ENCODE assay signal across 19 cellular contexts in the genomic region with DNA sequence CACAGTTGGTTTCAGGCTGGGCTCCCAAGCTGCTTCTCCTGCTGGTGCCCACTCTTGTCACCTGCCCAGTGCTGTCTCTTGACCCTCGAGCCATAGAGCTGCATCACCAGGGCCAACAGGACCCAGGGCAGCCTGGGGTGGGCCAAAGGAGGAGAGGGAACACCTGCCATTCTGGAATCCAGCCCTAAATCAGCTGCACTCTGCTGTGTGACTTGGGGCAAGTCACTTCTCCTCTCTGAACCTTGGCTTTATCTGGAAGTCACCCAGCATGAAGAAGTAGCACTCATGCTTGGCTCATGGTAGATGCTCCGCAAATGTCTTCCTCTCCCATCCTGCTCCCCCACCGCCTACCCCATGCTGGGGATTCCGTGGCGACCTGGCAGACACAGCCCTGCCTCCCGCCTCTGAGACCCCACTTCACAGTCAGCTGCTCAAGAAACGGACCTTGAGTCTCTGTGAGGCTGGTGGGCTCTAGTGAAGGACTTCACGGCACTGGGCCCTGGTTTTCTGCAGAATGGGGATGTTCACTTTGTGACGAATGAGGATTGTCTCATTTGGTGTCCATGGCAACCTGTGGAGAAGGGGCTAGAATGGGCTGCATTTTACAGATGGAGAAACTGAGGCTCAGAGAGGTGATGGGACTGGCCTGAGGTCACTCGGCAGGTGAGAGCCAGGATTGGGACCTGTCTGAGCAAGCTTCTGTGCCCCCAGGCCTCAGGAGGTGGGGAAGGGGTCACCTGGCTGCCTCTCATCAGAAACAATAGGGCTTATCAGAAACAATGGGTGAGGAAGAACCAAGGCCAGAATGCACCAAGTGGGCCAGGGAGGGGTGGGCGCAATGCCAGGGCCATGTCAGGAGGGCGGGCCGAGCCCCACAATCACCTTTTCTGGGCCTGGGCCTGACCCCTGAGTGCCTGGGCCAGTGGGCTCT. TPM values are rescaled to one million over a fixed set of nuclear protein-coding genes. Genes with fewer than 3 reads are reported as not detected.
DNase-seq lines count a peak whose midpoint lies in the region; ATAC-seq and TF ChIP-seq lines count a peak whose summit lies in the region.
"Had no signal": no experiment of that assay in that cellular context is flagged by ENCODE, and none has a peak within 500 bp of the region (broad histone marks: within the 10 kb centered on the region; RNA-seq: fewer than 3 reads in every experiment).

No MANE protein-coding gene starts in this region.

- H3K27ac ChIP-seq in HEK293 (ENCODE audit: extremely low read depth, low read depth, low read length) (no peak overlapping the region), osteoblast (ENCODE audit: low read depth, low read length) (no peak overlapping the region)
- H3K27ac ChIP-seq: GM23248 had no signal

- POLR2A ChIA-PET in HEK293 (lab: Yijun Ruan, JAX) = no interaction called here

- H3K36me3 Mint-ChIP-seq in CD14-positive monocyte = no peaks in the 10 kb centered on the region
- H3K36me3 Mint-ChIP-seq: CD4-positive, alpha-beta memory T cell had no signal

- no peak overlapping the region for H2AFZ ChIP-seq in osteoblast (ENCODE audit: low read length)
- H2AFZ ChIP-seq: GM23248 had no signal

- H3K36me3 ChIP-seq in HEK293 (ENCODE audit: control insufficient read depth in 2 of 2, insufficient read depth in 1 of 2, low read length in 2 of 2) (no peaks in the 10 kb centered on the region), osteoblast (ENCODE audit: insufficient read depth, low read length) (no peaks in the 10 kb centered on the region)
- H3K36me3 ChIP-seq: MG63, Peyer's patch had no signal

- no peaks in the 10 kb centered on the region for H3K79me2 ChIP-seq in osteoblast (ENCODE audit: insufficient read depth, low read length)

- H4K20me1 ChIP-seq in osteoblast (ENCODE audit: insufficient read depth, low read length) = no peaks in the 10 kb centered on the region

- no peak for ATAC-seq in GM21381 (IDR thresholded peaks at IDR 0.05; ENCODE audit: unreplicated experiment)
- ATAC-seq: Right ventricle myocardium inferior had no signal

- H3K4me3 ChIP-seq in HEK293 (ENCODE audit: low read depth, low read length) (no peak overlapping the region), osteoblast (ENCODE audit: insufficient read depth, low read length) (no peak overlapping the region)
- H3K4me3 ChIP-seq: GM23248, MG63, Peyer's patch had no signal

- H3K4me1 ChIP-seq in HEK293 (ENCODE audit: control insufficient read depth, insufficient read depth, low read length) = no peaks in the 10 kb centered on the region
- no peaks in the 10 kb centered on the region for H3K4me1 ChIP-seq in osteoblast (ENCODE audit: insufficient read depth, low read length)
- H3K4me1 ChIP-seq: Peyer's patch had no signal

- H3K4me2 ChIP-seq in osteoblast (ENCODE audit: insufficient read depth, low read length) = no peak overlapping the region

- DNase-seq in CD14-positive monocyte (ENCODE audit: low spot score) (peak; percentile 42), iPS-NIHi11 (ENCODE audit: low spot score) (peak; percentile 24), osteoblast (ENCODE audit: insufficient read length, low spot score, missing footprints) (peak; percentile 56), DMS79 treated with DMSO at 0.1 percent for 48 hours (lab: John Stamatoyannopoulos, UW) (no peak), amniotic stem cell (lab: John Stamatoyannopoulos, UW) (no peak)
- DNase-seq: ACHN; Calu3; CD4-positive, alpha-beta memory T cell; DMS79; NCI-H1092 treated with DMSO at 0.1 percent for 48 hours; NCI-H2081 treated with DMSO at 0.1 percent for 48 hours; NCI-H2227 treated with DMSO at 0.1 percent for 48 hours; NCI-H524; Peyer's patch had no signal

- H3K4me3 Mint-ChIP-seq in CD14-positive monocyte = no peak overlapping the region
- H3K4me3 Mint-ChIP-seq: CD4-positive, alpha-beta memory T cell had no signal

- H3K27me3 Mint-ChIP-seq in CD14-positive monocyte (ENCODE audit: low read depth in 3 of 3) = peaks cover 0 to 5% (median 4%) of the 10 kb centered on the region in 3 donors

- peaks cover 7% of the 10 kb centered on the region for H3K27me3 ChIP-seq in osteoblast (ENCODE audit: insufficient read depth, low read length)
- H3K27me3 ChIP-seq: MG63, Peyer's patch had no signal

- intact Hi-C loops in CD14-positive monocyte (cut with micrococcal nuclease) = no loop called here

- CTCF ChIA-PET in HEK293 (lab: Yijun Ruan, JAX) = interaction anchor here (1.7 kb wide), 1 partner anchor 27 kb away, joined by 6 read pairs; no protein-coding TSS in a partner anchor

- no peaks in the 10 kb centered on the region for H3K9me3 Mint-ChIP-seq in CD14-positive monocyte
- H3K9me3 Mint-ChIP-seq: CD4-positive, alpha-beta memory T cell had no signal

- H3K4me1 Mint-ChIP-seq in CD14-positive monocyte = peaks cover 8% of the 10 kb centered on the region
- H3K4me1 Mint-ChIP-seq: CD4-positive, alpha-beta memory T cell had no signal

- H3K9me3 ChIP-seq in HEK293 (ENCODE audit: control insufficient read depth, insufficient read depth, low read depth, low read length) (no peaks in the 10 kb centered on the region), osteoblast (ENCODE audit: low read depth, low read length) (no peaks in the 10 kb centered on the region)
- H3K9me3 ChIP-seq: MG63, Peyer's patch had no signal

- no peak overlapping the region for H3K27ac Mint-ChIP-seq in CD14-positive monocyte

- TF ChIP-seq CTCF in CD14-positive monocyte (IDR thresholded peaks at IDR 0.05) = no peak
- no peak for TF ChIP-seq CTCF in HEK293 (tag by site-specific recombination; IDR thresholded peaks at IDR 0.05)
- no peak for TF ChIP-seq CTCF in osteoblast (IDR thresholded peaks at IDR 0.05; ENCODE audit: extremely low read depth, low read depth, low read length)

TF ChIP-seq in HEK293, 187 proteins besides CTCF, POLR2A, EP300 and RAD21:
- TF ChIP-seq ZNF223 (tag by site-specific recombination; IDR thresholded peaks at IDR 0.05) (no peak), ZNF777 (tag by site-specific recombination; IDR thresholded peaks at IDR 0.05; ENCODE audit: borderline replicate concordance) (no peak), ZNF155 (tag by site-specific recombination; IDR thresholded peaks at IDR 0.05) (no peak), PRDM10 (tag by site-specific recombination; IDR thresholded peaks at IDR 0.05) (peak; percentile 45; the same call in 1 of the 2 replicates), ZNF768 (tag by site-specific recombination; IDR thresholded peaks at IDR 0.05) (0 out of 2 replicates have a peak, but pooled peaks have one; percentile 41), ZNF341 (tag by site-specific recombination; IDR thresholded peaks at IDR 0.05; ENCODE audit: low read depth) (no peak), SP3 (tag by site-specific recombination; IDR thresholded peaks at IDR 0.05) (no peak), ZBTB8A (tag by site-specific recombination; IDR thresholded peaks at IDR 0.05) (no peak)

RNA-seq across cellular contexts. Expression of gene EMID1, which starts 12.4 kb away (rescaled TPM):
- polyA plus RNA-seq in CD14-positive monocyte = not detected
- total RNA-seq in osteoblast = under 0.01 and 0.29 TPM in 2 replicates
- total RNA-seq: CD4-positive, alpha-beta memory T cell; GM23248 had no signal
- polyA plus RNA-seq: GM23248 had no signal

RNA-seq across cellular contexts. Expression of gene RHBDD3, which starts 49.7 kb away (rescaled TPM):
- polyA plus RNA-seq in CD14-positive monocyte = 1 to 10 TPM; 4.0 to 4.8 TPM
- 25.0 and 32.7 TPM in 2 replicates for total RNA-seq in osteoblast

RNA-seq across cellular contexts. Expression of gene EWSR1, which starts 50.0 kb away (rescaled TPM):
- 100 to 1,000 TPM in 1 of 2 donors, 10 to 100 TPM in 1; 81.2 to 136 TPM for polyA plus RNA-seq in CD14-positive monocyte
- 139 and 148 TPM in 2 replicates for total RNA-seq in osteoblast

Comparison
In these comparisons a context has a peak if more than half of its experiments do, and no peak if none do; other contexts are left out.
1. DNase-seq: peak in CD14-positive monocyte (single experiment), iPS-NIHi11 (single experiment) and osteoblast (single experiment); none in DMS79 treated with DMSO at 0.1 percent for 48 hours (single experiment) and amniotic stem cell (single experiment).